23 cellular contexts compared by ENCODE assay signal in genomic region chr12:119322324-119322723, GRCh38. TPM values are rescaled to one million over a fixed set of nuclear protein-coding genes. Genes with fewer than 3 reads are reported as not detected.
"Had no signal": no experiment of that assay in that cellular context is flagged by ENCODE, and none has a peak within 500 bp of the region (broad histone marks: within the 10 kb centered on the region; RNA-seq: fewer than 3 reads in every experiment).

No MANE protein-coding gene starts in this region.

- H3K27ac ChIP-seq: ascending aorta, coronary artery, gastrocnemius medialis, upper lobe of right lung, WERI-Rb-1 had no signal

- H3K4me1 ChIP-seq: upper lobe of right lung had no signal

- DNase-seq: activated CD4-positive, alpha-beta T cell treated with anti-CD3 and anti-CD28 coated beads for 1 hour; activated effector memory CD4-positive, alpha-beta T cell treated with anti-CD3 and anti-CD28 coated beads, Interleukin-2, amount 50 U/mL, for 16 hours; activated naive CD4-positive, alpha-beta T cell treated with anti-CD3 and anti-CD28 coated beads, Interleukin-2, amount 50 U/mL, for 16 hours; activated T-cell treated with anti-CD3 and anti-CD28 coated beads, Interleukin-2, amount 50 U/mL, for 72 hours; gastrocnemius medialis; immature natural killer cell; kidney glomerular epithelial cell; occipital lobe; posterior cingulate gyrus; small intestine; stimulated activated CD4-positive, alpha-beta T cell treated with anti-CD3 and anti-CD28 coated beads, Interleukin-15, amount 100 ng/mL, for 24 hours; stimulated activated CD4-positive, alpha-beta T cell treated with anti-CD3 and anti-CD28 coated beads, Interleukin-2, amount 100 ng/mL, for 48 hours; stimulated activated naive CD8-positive, alpha-beta T cell treated with anti-CD3 and anti-CD28 coated beads, Interleukin-15, amount 100 ng/mL, for 72 hours; T-helper 17 cell; upper lobe of right lung; WERI-Rb-1 had no signal

- H3K36me3 ChIP-seq: ascending aorta, gastrocnemius medialis, heart left ventricle, upper lobe of right lung, WERI-Rb-1 had no signal

- H3K27me3 ChIP-seq: ascending aorta, gastrocnemius medialis, heart left ventricle, upper lobe of right lung had no signal

- ATAC-seq: activated T-cell treated with anti-CD3 and anti-CD28 coated beads, Interleukin-2, amount 50 U/mL, for 72 hours; gastrocnemius medialis; stimulated activated naive CD8-positive, alpha-beta T cell treated with anti-CD3 and anti-CD28 coated beads, Interleukin-15, amount 100 ng/mL, for 72 hours; T-helper 17 cell; upper lobe of right lung had no signal

- H3K9me3 ChIP-seq: ascending aorta, gastrocnemius medialis, heart left ventricle, upper lobe of right lung had no signal

- H3K4me3 ChIP-seq: ascending aorta, coronary artery, gastrocnemius medialis, heart left ventricle, lung, upper lobe of right lung had no signal

RNA-seq across cellular contexts. Expression of gene CCDC60, which starts 12.2 kb away (rescaled TPM):
- total RNA-seq: activated CD8-positive, alpha-beta memory T cell treated with anti-CD3 and anti-CD28 coated beads for 36 hours; activated T-cell treated with anti-CD3 and anti-CD28 coated beads, Interleukin-2, amount 50 U/mL, for 72 hours; ascending aorta; gastrocnemius medialis; heart left ventricle; myocyte; occipital lobe; T-helper 17 cell; temporal lobe; upper lobe of right lung had no signal
